In the genomic region with DNA sequence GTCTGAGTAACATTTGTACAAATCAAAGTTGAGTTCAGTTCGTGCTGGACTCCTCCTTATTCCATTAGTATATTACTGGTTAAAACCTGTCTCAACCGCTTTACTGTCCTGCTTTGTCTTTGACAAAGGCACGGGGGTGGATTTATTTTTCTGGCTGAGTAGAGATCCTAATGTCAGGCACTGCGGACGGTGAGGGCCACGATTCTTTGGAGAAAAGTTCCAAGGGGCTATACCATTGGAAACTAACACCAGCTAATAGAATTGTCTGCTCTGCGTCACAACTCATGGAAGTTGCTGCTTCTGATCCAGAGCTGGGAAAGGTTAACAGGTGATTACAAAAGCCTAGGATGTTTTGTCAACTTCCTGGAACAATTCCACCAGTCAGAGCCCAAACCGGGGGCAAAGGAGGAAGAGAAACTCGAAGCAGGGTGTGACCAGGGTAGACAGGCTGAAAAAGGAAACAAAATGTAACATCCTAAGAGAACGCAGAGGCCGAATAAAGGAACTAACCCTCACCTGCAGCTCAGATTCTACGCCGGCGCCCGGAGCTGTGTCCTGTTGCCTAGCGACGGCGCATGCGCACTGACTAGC, we compare ENCODE assay signal across 8 cellular contexts. TPM values are rescaled to one million over a fixed set of nuclear protein-coding genes. Genes with fewer than 3 reads are reported as not detected.
DNase-seq lines count a peak whose midpoint lies in the region; ATAC-seq and TF ChIP-seq lines count a peak whose summit lies in the region.

No MANE protein-coding gene starts in this region.

- no peak for DNase-seq in activated T-cell treated with anti-CD3 and anti-CD28 coated beads, Interleukin-2, amount 50 U/mL, for 4 hours
- DNase-seq in activated T-cell treated with anti-CD3 and anti-CD28 coated beads, Interleukin-2, amount 50 U/mL, for 1 hour: no peak
- DNase-seq in activated CD8-positive, alpha-beta T cell treated with anti-CD3 and anti-CD28 coated beads, Interleukin-2, amount 10 ng/mL, durations not matched to agents 7 days and 5 days: no peak
- DNase-seq in iPS-NIHi11 (ENCODE audit: low spot score): peak; percentile 20
- DNase-seq in stomach: no peak
- DNase-seq in activated effector memory CD4-positive, alpha-beta T cell treated with anti-CD3 and anti-CD28 coated beads, Interleukin-2, amount 50 U/mL, for 16 hours: no peak
- no peak for DNase-seq in DMS79 treated with DMSO at 0.1 percent for 48 hours (lab: John Stamatoyannopoulos, UW)

- peaks cover 16% of the 10 kb centered on the region for H3K4me1 Mint-ChIP-seq in activated T-cell treated with anti-CD3 and anti-CD28 coated beads, Interleukin-2, amount 50 U/mL, for 4 hours (ENCODE audit: low read depth)
- H3K4me1 Mint-ChIP-seq in activated CD8-positive, alpha-beta T cell treated with anti-CD3 and anti-CD28 coated beads, Interleukin-2, amount 10 ng/mL, durations not matched to agents 7 days and 5 days (ENCODE audit: low read depth): peaks cover 19% of the 10 kb centered on the region

- CTCF ChIA-PET in activated CD8-positive, alpha-beta T cell treated with anti-CD3 and anti-CD28 coated beads, Interleukin-2, amount 10 ng/mL, durations not matched to agents 7 days and 5 days (lab: Charles Lee): interaction anchor here (0.6 to 3.0 kb wide), 34 partner anchors 9 to 561 kb away, joined by 3 to 108 read pairs (median 3); a partner anchor contains a TSS

- H3K27ac Mint-ChIP-seq in activated CD8-positive, alpha-beta T cell treated with anti-CD3 and anti-CD28 coated beads, Interleukin-2, amount 10 ng/mL, durations not matched to agents 7 days and 5 days: peak overlapping the region; percentile 97

- no peaks in the 10 kb centered on the region for H3K27me3 Mint-ChIP-seq in activated T-cell treated with anti-CD3 and anti-CD28 coated beads, Interleukin-2, amount 50 U/mL, for 4 hours (ENCODE audit: low read depth)
- peaks cover 11% of the 10 kb centered on the region for H3K27me3 Mint-ChIP-seq in activated CD8-positive, alpha-beta T cell treated with anti-CD3 and anti-CD28 coated beads, Interleukin-2, amount 10 ng/mL, durations not matched to agents 7 days and 5 days (ENCODE audit: low read depth)

- TF ChIP-seq CTCF in stomach (IDR thresholded peaks at IDR 0.05): no peak

- H3K4me1 ChIP-seq in stomach: peaks cover 11 to 21% (median 19%) of the 10 kb centered on the region in 4 donors

- no peak for TF ChIP-seq EP300 in stomach (IDR thresholded peaks at IDR 0.05)

- POLR2A ChIA-PET in activated CD8-positive, alpha-beta T cell treated with anti-CD3 and anti-CD28 coated beads, Interleukin-2, amount 10 ng/mL, durations not matched to agents 7 days and 5 days (lab: Charles Lee): interaction anchor here (1.2 to 1.7 kb wide), 3 partner anchors 11 to 1044 kb away, joined by 3 to 9 read pairs (median 4); no protein-coding TSS in a partner anchor

- no peaks in the 10 kb centered on the region for H3K36me3 ChIP-seq in stomach

- 6 to 10% (median 6%) methylated on average over 15 to 19 of the region's 19 CpGs for WGBS in stomach, 5 donors

- peak overlapping the region in 4 of 5 donors; percentile 77 to 80 (median 78) for H3K27ac ChIP-seq in stomach

- H3K9me3 Mint-ChIP-seq in activated T-cell treated with anti-CD3 and anti-CD28 coated beads, Interleukin-2, amount 50 U/mL, for 4 hours: peaks cover 8% of the 10 kb centered on the region
- H3K9me3 Mint-ChIP-seq in activated CD8-positive, alpha-beta T cell treated with anti-CD3 and anti-CD28 coated beads, Interleukin-2, amount 10 ng/mL, durations not matched to agents 7 days and 5 days (ENCODE audit: insufficient read depth): peaks cover 6% of the 10 kb centered on the region

- H3K36me3 Mint-ChIP-seq in activated T-cell treated with anti-CD3 and anti-CD28 coated beads, Interleukin-2, amount 50 U/mL, for 4 hours (ENCODE audit: insufficient read depth): no peaks in the 10 kb centered on the region
- peaks cover 5% of the 10 kb centered on the region for H3K36me3 Mint-ChIP-seq in activated CD8-positive, alpha-beta T cell treated with anti-CD3 and anti-CD28 coated beads, Interleukin-2, amount 10 ng/mL, durations not matched to agents 7 days and 5 days (ENCODE audit: low read depth)

- no peak for ATAC-seq in activated T-cell treated with anti-CD3 and anti-CD28 coated beads, Interleukin-2, amount 50 U/mL, for 4 hours
- ATAC-seq in HG03135 (IDR thresholded peaks at IDR 0.05; ENCODE audit: unreplicated experiment): peak; percentile 88
- no peak for ATAC-seq in activated CD8-positive, alpha-beta T cell treated with anti-CD3 and anti-CD28 coated beads, Interleukin-2, amount 10 ng/mL, durations not matched to agents 7 days and 5 days

- peak overlapping the region; percentile 89 for H3K4me3 Mint-ChIP-seq in activated T-cell treated with anti-CD3 and anti-CD28 coated beads, Interleukin-2, amount 50 U/mL, for 4 hours
- H3K4me3 Mint-ChIP-seq in activated CD8-positive, alpha-beta T cell treated with anti-CD3 and anti-CD28 coated beads, Interleukin-2, amount 10 ng/mL, durations not matched to agents 7 days and 5 days: peak overlapping the region; percentile 91

- H3K27me3 ChIP-seq in stomach: no peaks in the 10 kb centered on the region

- H3K9me3 ChIP-seq in stomach: peaks cover 0 to 16% (median 8%) of the 10 kb centered on the region in 4 donors

- TF ChIP-seq POLR2A in stomach (IDR thresholded peaks at IDR 0.05): no peak

- intact Hi-C loops in stomach (cut with DNase I; ENCODE audit: low total_unique reads): no loop called here

- H3K4me3 ChIP-seq in stomach: peak overlapping the region; percentile 52 to 56 (median 54)

RNA-seq across cellular contexts. Expression of a gene that starts 12.4 kb away (rescaled TPM):
- total RNA-seq in activated T-cell treated with anti-CD3 and anti-CD28 coated beads, Interleukin-2, amount 50 U/mL, for 4 hours: under 1 TPM; 0.45 to 0.54 (median 0.48) TPM
- not detected for total RNA-seq in activated CD8-positive, alpha-beta T cell treated with anti-CD3 and anti-CD28 coated beads, Interleukin-2, amount 10 ng/mL, durations not matched to agents 7 days and 5 days
- not detected for total RNA-seq in stomach
- not detected for polyA plus RNA-seq in stomach

RNA-seq across cellular contexts. Expression of a gene that starts 38.2 kb away (rescaled TPM):
- total RNA-seq in activated T-cell treated with anti-CD3 and anti-CD28 coated beads, Interleukin-2, amount 50 U/mL, for 4 hours: under 1 TPM in 1 of 3 donors, not detected in 2; 0.16 TPM
- total RNA-seq in activated CD8-positive, alpha-beta T cell treated with anti-CD3 and anti-CD28 coated beads, Interleukin-2, amount 10 ng/mL, durations not matched to agents 7 days and 5 days: not detected
- total RNA-seq in stomach: not detected
- polyA plus RNA-seq in stomach: not detected
